17 cellular contexts compared by ENCODE assay signal in the genomic region with DNA sequence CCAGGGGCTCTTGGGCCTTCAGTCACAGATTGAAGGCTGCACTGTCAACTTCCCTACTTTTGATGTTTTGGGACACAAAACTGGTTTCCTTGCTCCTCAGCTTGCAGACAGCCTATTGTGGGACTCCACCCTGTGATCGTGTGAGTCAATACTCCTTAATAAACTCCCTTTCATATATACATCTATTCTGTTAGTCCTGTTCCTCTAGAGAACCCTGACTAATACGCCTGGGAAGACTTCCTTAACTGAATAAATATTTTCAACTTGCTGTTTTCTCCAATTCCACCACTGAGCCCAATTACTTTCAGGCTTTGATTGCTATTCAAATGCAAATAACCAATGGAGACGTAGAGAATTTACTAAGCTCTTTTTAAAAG.
"Had no signal": no experiment of that assay in that cellular context is flagged by ENCODE, and none has a peak within 500 bp of the region (broad histone marks: within the 10 kb centered on the region; RNA-seq: fewer than 3 reads in every experiment).

No MANE protein-coding gene starts in this region.

- H3K4me3 Mint-ChIP-seq: brain; central memory CD8-positive, alpha-beta T cell; natural killer cell treated with Interleukin-12 subunit alpha and Interleukin-12 subunit beta and Interleukin-15 and Interleukin-18, amount 100 ng/mL, for 72 hours; T-helper 1 cell treated with Interleukin-12 subunit alpha and Interleukin-12 subunit beta and Interleukin-4 antibody, amounts not matched to agents 30 μg/mL and 1 μg/mL, for 36 hours had no signal

- H3K9me3 Mint-ChIP-seq: activated T-helper 2 cell treated with anti-CD3 and anti-CD28 coated beads, Interferon-gamma antibody, Interleukin-2, Interleukin-4, amounts not matched to agents 10 μg/mL and 5 μg/mL and 100 μg/mL, durations not matched to agents 14 hours and 24 hours and 36 hours; brain; central memory CD8-positive, alpha-beta T cell; natural killer cell treated with Interleukin-12 subunit alpha and Interleukin-12 subunit beta and Interleukin-15 and Interleukin-18, amount 100 ng/mL, for 72 hours; T-helper 1 cell treated with Interleukin-12 subunit alpha and Interleukin-12 subunit beta and Interleukin-4 antibody, amounts not matched to agents 30 μg/mL and 1 μg/mL, for 36 hours had no signal

- H3K36me3 Mint-ChIP-seq: brain had no signal

- H3K27ac Mint-ChIP-seq: activated T-helper 2 cell treated with anti-CD3 and anti-CD28 coated beads, Interferon-gamma antibody, Interleukin-2, Interleukin-4, amounts not matched to agents 10 μg/mL and 5 μg/mL and 100 μg/mL, durations not matched to agents 14 hours and 24 hours and 36 hours; brain; T-helper 1 cell treated with Interleukin-12 subunit alpha and Interleukin-12 subunit beta and Interleukin-4 antibody, amounts not matched to agents 30 μg/mL and 1 μg/mL, for 36 hours had no signal

- DNase-seq: activated CD4-positive, alpha-beta T cell treated with anti-CD3 and anti-CD28 coated beads for 48 hours; activated CD8-positive, alpha-beta memory T cell treated with anti-CD3 and anti-CD28 coated beads, Interleukin-2, amount 50 U/mL, for 48 hours; activated naive CD4-positive, alpha-beta T cell treated with anti-CD3 and anti-CD28 coated beads, Interleukin-2, amount 50 U/mL, for 16 hours; effector memory CD4-positive, alpha-beta T cell; islet precursor cell; retina; SK-N-SH; stimulated activated CD4-positive, alpha-beta T cell treated with anti-CD3 and anti-CD28 coated beads, Interleukin-12 subunit alpha, Interleukin-12 subunit beta, amount 100 ng/mL, for 4 hours; stimulated activated CD4-positive, alpha-beta T cell treated with anti-CD3 and anti-CD28 coated beads, Interleukin-2, amount 100 ng/mL, for 24 hours; stimulated activated naive CD4-positive, alpha-beta T cell; upper lobe of right lung; WERI-Rb-1 had no signal

- H3K27me3 Mint-ChIP-seq: central memory CD8-positive, alpha-beta T cell; natural killer cell treated with Interleukin-12 subunit alpha and Interleukin-12 subunit beta and Interleukin-15 and Interleukin-18, amount 100 ng/mL, for 72 hours had no signal

- ATAC-seq: natural killer cell treated with Interleukin-12 subunit alpha and Interleukin-12 subunit beta and Interleukin-15 and Interleukin-18, amount 100 ng/mL, for 72 hours; upper lobe of right lung had no signal
